Comparison of ENCODE assay signal across 22 cellular contexts in genomic region chr9:120940573-120940972, GRCh38.
"Had no signal": no experiment of that assay in that cellular context is flagged by ENCODE, and none has a peak within 500 bp of the region (broad histone marks: within the 10 kb centered on the region; RNA-seq: fewer than 3 reads in every experiment).

No MANE protein-coding gene starts in this region.

- H3K4me3 ChIP-seq: coronary artery, heart left ventricle, lower lobe of right lung, right atrium auricular region, SK-N-MC, testis had no signal

- DNase-seq: activated CD4-positive, alpha-beta memory T cell treated with anti-CD3 and anti-CD28 coated beads for 36 hours; activated CD4-positive, alpha-beta T cell treated with anti-CD3 and anti-CD28 coated beads for 36 hours; activated effector memory CD4-positive, alpha-beta T cell treated with anti-CD3 and anti-CD28 coated beads, Interleukin-2, amount 50 U/mL, for 16 hours; activated T-cell treated with anti-CD3 and anti-CD28 coated beads, Interleukin-2, amount 50 U/mL, for 4 hours; caudate nucleus; foreskin melanocyte; heart left ventricle; immature natural killer cell; lower lobe of right lung; posterior cingulate gyrus; small intestine; stimulated activated CD4-positive, alpha-beta T cell treated with anti-CD3 and anti-CD28 coated beads, Interleukin-4, amount 100 ng/mL, for 4 hours; T-helper 1 cell; testis had no signal

- H3K27me3 Mint-ChIP-seq: activated CD4-positive, alpha-beta memory T cell treated with anti-CD3 and anti-CD28 coated beads for 36 hours; activated CD4-positive, alpha-beta T cell treated with anti-CD3 and anti-CD28 coated beads for 36 hours; stimulated activated naive CD8-positive, alpha-beta T cell treated with anti-CD3 and anti-CD28 coated beads, Interleukin-15, Interleukin-2, amounts not matched to agents 100 ng/mL and 50 ng/mL, for 24 hours had no signal

- H3K27ac Mint-ChIP-seq: activated CD4-positive, alpha-beta memory T cell treated with anti-CD3 and anti-CD28 coated beads for 36 hours; activated CD4-positive, alpha-beta T cell treated with anti-CD3 and anti-CD28 coated beads for 36 hours; immature natural killer cell; mesothelial cell of epicardium; stimulated activated naive CD8-positive, alpha-beta T cell treated with anti-CD3 and anti-CD28 coated beads, Interleukin-15, Interleukin-2, amounts not matched to agents 100 ng/mL and 50 ng/mL, for 24 hours had no signal

- H3K4me3 Mint-ChIP-seq: activated CD4-positive, alpha-beta memory T cell treated with anti-CD3 and anti-CD28 coated beads for 36 hours; activated CD4-positive, alpha-beta T cell treated with anti-CD3 and anti-CD28 coated beads for 36 hours; activated T-cell treated with anti-CD3 and anti-CD28 coated beads, Interleukin-2, amount 50 U/mL, for 4 hours; immature natural killer cell; mesothelial cell of epicardium; stimulated activated naive CD8-positive, alpha-beta T cell treated with anti-CD3 and anti-CD28 coated beads, Interleukin-15, Interleukin-2, amounts not matched to agents 100 ng/mL and 50 ng/mL, for 24 hours had no signal

- H3K27ac ChIP-seq: lower lobe of right lung, neutrophil, SK-N-MC, testis had no signal

- H3K9me3 ChIP-seq: heart left ventricle, lower lobe of right lung, neutrophil, right atrium auricular region, testis had no signal

- ATAC-seq: activated CD4-positive, alpha-beta T cell treated with anti-CD3 and anti-CD28 coated beads for 36 hours; activated naive CD4-positive, alpha-beta T cell treated with anti-CD3 and anti-CD28 coated beads, Interleukin-2, amount 50 U/mL, for 72 hours; activated T-cell treated with anti-CD3 and anti-CD28 coated beads, Interleukin-2, amount 50 U/mL, for 4 hours; heart left ventricle; lower lobe of right lung had no signal

- H3K9me3 Mint-ChIP-seq: activated CD4-positive, alpha-beta memory T cell treated with anti-CD3 and anti-CD28 coated beads for 36 hours; activated naive CD4-positive, alpha-beta T cell treated with anti-CD3 and anti-CD28 coated beads, Interleukin-2, amount 50 U/mL, for 72 hours; activated T-cell treated with anti-CD3 and anti-CD28 coated beads, Interleukin-2, amount 50 U/mL, for 4 hours; immature natural killer cell; mesothelial cell of epicardium; stimulated activated naive CD8-positive, alpha-beta T cell treated with anti-CD3 and anti-CD28 coated beads, Interleukin-15, Interleukin-2, amounts not matched to agents 100 ng/mL and 50 ng/mL, for 24 hours had no signal

- H3K36me3 ChIP-seq: heart left ventricle, lower lobe of right lung, neutrophil, right atrium auricular region, WERI-Rb-1 had no signal

- H3K36me3 Mint-ChIP-seq: activated CD4-positive, alpha-beta memory T cell treated with anti-CD3 and anti-CD28 coated beads for 36 hours; activated naive CD4-positive, alpha-beta T cell treated with anti-CD3 and anti-CD28 coated beads, Interleukin-2, amount 50 U/mL, for 72 hours; immature natural killer cell; mesothelial cell of epicardium had no signal

- H3K27me3 ChIP-seq: heart left ventricle, neutrophil, right atrium auricular region, testis had no signal
